ENCODE assay signal across 1 cellular context in the genomic region with DNA sequence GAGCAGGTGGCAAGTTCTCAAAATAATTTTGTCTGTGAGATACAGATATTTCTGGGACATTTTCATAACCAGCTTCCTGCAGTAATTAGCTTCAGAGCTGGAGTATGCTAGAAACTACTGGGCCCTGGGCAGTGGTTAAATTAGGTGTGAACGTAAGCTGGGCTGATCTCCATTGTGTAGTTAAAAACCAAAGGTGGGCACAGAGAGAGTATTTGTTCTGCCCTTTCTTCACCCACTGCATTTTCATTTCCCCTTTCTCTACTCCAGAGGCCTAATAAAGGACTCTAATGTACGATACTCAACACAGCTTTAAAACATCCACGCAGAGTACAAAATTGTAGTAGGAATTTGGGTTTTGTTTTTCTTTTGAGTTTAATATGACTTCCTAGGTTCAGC.
TF ChIP-seq lines count a peak whose summit lies in the region.

No MANE protein-coding gene starts in this region.

TF ChIP-seq in HEK293, 187 proteins besides CTCF, POLR2A, EP300 and RAD21 (continued from another document):
- no peak for TF ChIP-seq ZNF660 (tag by site-specific recombination; IDR thresholded peaks at IDR 0.05)
- TF ChIP-seq ZNF768 (tag by site-specific recombination; IDR thresholded peaks at IDR 0.05): no peak
- TF ChIP-seq HOXA7 (CRISPR knock-in tag; IDR thresholded peaks at IDR 0.05; ENCODE audit: borderline replicate concordance): no peak
- TF ChIP-seq ZNF747 (tag by site-specific recombination; IDR thresholded peaks at IDR 0.05): no peak
TF ChIP-seq in HEK293: peak in this region for 0.
